14 cellular contexts compared by ENCODE assay signal in genomic region chr16:50269769-50270509, GRCh38. TPM values are rescaled to one million over a fixed set of nuclear protein-coding genes. Genes with fewer than 3 reads are reported as not detected.
DNase-seq lines count a peak whose midpoint lies in the region; ATAC-seq, FAIRE-seq and TF ChIP-seq lines count a peak whose summit lies in the region.
"Had no signal": no experiment of that assay in that cellular context is flagged by ENCODE, and none has a peak within 500 bp of the region (broad histone marks: within the 10 kb centered on the region; RNA-seq: fewer than 3 reads in every experiment).

No MANE protein-coding gene starts in this region.

- no peak for ATAC-seq in activated CD4-positive, alpha-beta T cell treated with anti-CD3 and anti-CD28 coated beads for 36 hours
- ATAC-seq in GM12878: no peak
- no peak for ATAC-seq in HG03342 (IDR thresholded peaks at IDR 0.05; ENCODE audit: unreplicated experiment)
- ATAC-seq: gastroesophageal sphincter had no signal

- peak overlapping the region; percentile 66 for H3K23ac ChIP-seq in neuronal stem cell (ENCODE audit: low read depth, low read length, poor library complexity)

- H3K36me3 Mint-ChIP-seq in activated CD4-positive, alpha-beta T cell treated with anti-CD3 and anti-CD28 coated beads for 36 hours (ENCODE audit: low read depth): peaks cover 21% of the 10 kb centered on the region
- H3K36me3 Mint-ChIP-seq in CD8-positive, alpha-beta memory T cell: peaks cover 0 to 35% (median 2%) of the 10 kb centered on the region in 3 donors

- no peak overlapping the region for H3K4me3 Mint-ChIP-seq in activated CD4-positive, alpha-beta T cell treated with anti-CD3 and anti-CD28 coated beads for 36 hours
- peak overlapping the region; percentile 94 to 99 (median 97) for H3K4me3 Mint-ChIP-seq in CD8-positive, alpha-beta memory T cell

- H3K4ac ChIP-seq in neuronal stem cell (ENCODE audit: low read length): no peak overlapping the region

- no peak overlapping the region for H4K91ac ChIP-seq in neuronal stem cell (ENCODE audit: low read depth, low read length, poor library complexity)

- H4K20me1 ChIP-seq in GM12878 (ENCODE audit: control insufficient read depth, insufficient read depth): no peaks in the 10 kb centered on the region

- H3K27ac ChIP-seq in CD8-positive, alpha-beta memory T cell (ENCODE audit: low read depth, low read length): no peak overlapping the region
- H3K27ac ChIP-seq in GM12878 (ENCODE audit: control insufficient read depth, insufficient read depth) (no peak overlapping the region), neuronal stem cell (replicated peaks; ENCODE audit: low read length) (no peak overlapping the region), suprapubic skin (no peak overlapping the region)
- H3K27ac ChIP-seq: gastroesophageal sphincter, prostate gland had no signal

- no peak overlapping the region for H2BK120ac ChIP-seq in neuronal stem cell (ENCODE audit: low read depth, low read length)

- H3K4me2 ChIP-seq in GM12878 (ENCODE audit: control insufficient read depth, insufficient read depth) (0 out of 2 replicates have a peak overlapping the region, but pooled peaks have one; percentile 17), neuronal stem cell (ENCODE audit: insufficient read depth, low read length, poor library complexity, severe bottlenecking) (no peak overlapping the region)

- peak overlapping the region; percentile 79 for H3K27ac Mint-ChIP-seq in activated CD4-positive, alpha-beta T cell treated with anti-CD3 and anti-CD28 coated beads for 36 hours
- H3K27ac Mint-ChIP-seq in CD8-positive, alpha-beta memory T cell: peak overlapping the region; percentile 94 to 99 (median 98)

- CTCF ChIA-PET in activated CD4-positive, alpha-beta T cell treated with anti-CD3 and anti-CD28 coated beads for 36 hours (lab: Charles Lee): interaction anchor here (0.6 to 1.8 kb wide), 3 partner anchors 9 to 201 kb away, joined by 3 to 5 read pairs (median 4); no protein-coding TSS in a partner anchor
- CTCF ChIA-PET in CD8-positive, alpha-beta memory T cell (lab: Charles Lee): interaction anchor here (0.9 to 6.9 kb wide), 4 partner anchors 12 to 58 kb away, joined by 3 to 48 read pairs (median 22); no protein-coding TSS in a partner anchor
- CTCF ChIA-PET in GM12878 (lab: Yijun Ruan, JAX): interaction anchor here (0.6 to 3.2 kb wide), 4 partner anchors 10 to 536 kb away, joined by 3 to 15 read pairs (median 4); no protein-coding TSS in a partner anchor

- H3K9me3 ChIP-seq in CD8-positive, alpha-beta memory T cell (ENCODE audit: low read length): no peaks in the 10 kb centered on the region
- H3K9me3 ChIP-seq in GM12878 (replicated peaks; ENCODE audit: control insufficient read depth, insufficient read depth, low read length) (no peaks in the 10 kb centered on the region), neuronal stem cell (replicated peaks in 1 of 2; ENCODE audit: control insufficient read depth in 2 of 2, insufficient read depth in 1 of 2, low read depth in 1 of 2, low read length in 2 of 2) (no peaks in the 10 kb centered on the region), suprapubic skin (no peaks in the 10 kb centered on the region)
- H3K9me3 ChIP-seq: gastroesophageal sphincter, prostate gland had no signal

- H2AFZ ChIP-seq in GM12878 (ENCODE audit: control insufficient read depth, low read depth, low read length) (no peak overlapping the region), neuronal stem cell (ENCODE audit: low read length) (no peak overlapping the region)

- no peaks in the 10 kb centered on the region for H3K36me3 ChIP-seq in CD8-positive, alpha-beta memory T cell (ENCODE audit: insufficient read depth, low read length)
- H3K36me3 ChIP-seq in GM12878 (ENCODE audit: control insufficient read depth in 2 of 2, insufficient read depth in 2 of 2, low read length in 1 of 2): 0 out of 4 replicates have a peak, but pooled peaks cover 0 to 2% of the 10 kb centered on the region in 2 experiments
- H3K36me3 ChIP-seq in neuronal stem cell (replicated peaks in 1 of 2; ENCODE audit: control insufficient read depth in 2 of 2, insufficient read depth in 2 of 2, low read length in 2 of 2): no peaks in the 10 kb centered on the region
- no peaks in the 10 kb centered on the region for H3K36me3 ChIP-seq in suprapubic skin
- H3K36me3 ChIP-seq: gastroesophageal sphincter, prostate gland had no signal

- no peak for FAIRE-seq in GM12878 (lab: Jason Lieb, UNC)

- TF ChIP-seq POLR2A in GM12878 (IDR thresholded peaks at IDR 0.05; ENCODE audit: low read depth, low read length) (no peak), suprapubic skin (IDR thresholded peaks at IDR 0.05) (no peak)

- POLR2A ChIA-PET in activated CD4-positive, alpha-beta T cell treated with anti-CD3 and anti-CD28 coated beads for 36 hours (lab: Charles Lee): interaction anchor here (0.7 kb wide), 1 partner anchor 285 kb away, joined by 3 read pairs; no protein-coding TSS in a partner anchor
- POLR2A ChIA-PET in CD8-positive, alpha-beta memory T cell (lab: Charles Lee): no interaction called here
- POLR2A ChIA-PET in GM12878 (lab: Charles Lee): interaction anchor here (0.6 to 2.7 kb wide), 2 partner anchors 10 kb away, joined by 7 to 13 read pairs; no protein-coding TSS in a partner anchor

- peaks cover 80% of the 10 kb centered on the region for H3K4me1 ChIP-seq in CD8-positive, alpha-beta memory T cell (ENCODE audit: insufficient read depth, low read length)
- H3K4me1 ChIP-seq in GM12878 (ENCODE audit: control insufficient read depth, insufficient read depth, low read length) (peaks cover 34% of the 10 kb centered on the region), neuronal stem cell (ENCODE audit: control insufficient read depth in 2 of 2, insufficient read depth in 1 of 2, low read depth in 1 of 2, low read length in 2 of 2) (peaks cover 4 to 5% of the 10 kb centered on the region in 2 donors), suprapubic skin (peaks cover 25% of the 10 kb centered on the region)
- H3K4me1 ChIP-seq: prostate gland had no signal

- no peak overlapping the region for H2BK15ac ChIP-seq in neuronal stem cell (ENCODE audit: low read length)

- TF ChIP-seq EP300 in GM12878 (IDR thresholded peaks at IDR 0.05; ENCODE audit: borderline replicate concordance in 1 of 2, control insufficient read depth in 1 of 2, low read depth in 2 of 2, low read length in 2 of 2): no peak
- no peak for TF ChIP-seq EP300 in suprapubic skin (IDR thresholded peaks at IDR 0.05)

- SMC1A ChIA-PET in GM12878 (lab: Charles Lee; ENCODE audit: uncharacterized antibody, unreplicated experiment): interaction anchor here (0.9 kb wide), 1 partner anchor 12 kb away, joined by 4 read pairs; no protein-coding TSS in a partner anchor

- 93% methylated on average over 12 of the region's 12 CpGs for WGBS in GM12878 (ENCODE audit: insufficient coverage, insufficient replicate concordance, low lambda C conversion rate, missing lambda C conversion rate)
- WGBS in neuronal stem cell (ENCODE audit: extremely low coverage in 2 of 2, insufficient read length in 2 of 2, insufficient replicate concordance in 1 of 2), 2 donors: no CpG with 5 or more reads among the region's 12 CpGs
- WGBS in suprapubic skin: 88% methylated on average over 12 of the region's 12 CpGs

- DNase-seq in activated CD4-positive, alpha-beta T cell treated with anti-CD3 and anti-CD28 coated beads for 36 hours: no peak
- no peak for DNase-seq in activated CD4-positive, alpha-beta T cell treated with anti-CD3 and anti-CD28 coated beads for 48 hours
- peak in 1 of 5 donors; percentile 43 for DNase-seq in CD8-positive, alpha-beta memory T cell
- DNase-seq in GM12878 (ENCODE audit: low read depth, low spot score): no peak
- no peak for DNase-seq in neuronal stem cell (ENCODE audit: low spot score)
- DNase-seq in DMS153 treated with DMSO at 0.1 percent for 48 hours (lab: John Stamatoyannopoulos, UW; ENCODE audit: unreplicated experiment): no peak
- DNase-seq in suprapubic skin (ENCODE audit: low spot score in 2 of 2): no peak
- DNase-seq: cortex of kidney; erythroblast; NCI-H1105 treated with DMSO at 0.1 percent for 48 hours; stimulated activated naive CD4-positive, alpha-beta T cell had no signal

- intact Hi-C loops in activated CD4-positive, alpha-beta T cell treated with anti-CD3 and anti-CD28 coated beads for 36 hours (cut with DNase I, micrococcal nuclease): loop anchor here in 1 of 2 experiments (5.0 kb wide), 2 partner anchors 97 to 202 kb away; partner anchors contain the start of gene BRD7
- intact Hi-C loops in GM12878 (cut with micrococcal nuclease; ENCODE audit: unreplicated experiment): loop anchor here (5.0 to 10.0 kb wide), 2 partner anchors 115 to 412 kb away; partner anchors contain the start of genes SNX20 and TENT4B

- no peak overlapping the region for H2BK12ac ChIP-seq in neuronal stem cell (ENCODE audit: low read length)

- peak overlapping the region; percentile 50 for H3K4me3 ChIP-seq in CD8-positive, alpha-beta memory T cell (ENCODE audit: low read length)
- no peak overlapping the region for H3K4me3 ChIP-seq in GM12878
- no peak overlapping the region for H3K4me3 ChIP-seq in neuronal stem cell (ENCODE audit: low read length in 2 of 2)
- no peak overlapping the region for H3K4me3 ChIP-seq in suprapubic skin
- H3K4me3 ChIP-seq: gastroesophageal sphincter, prostate gland had no signal

- H3K79me2 ChIP-seq in GM12878 (ENCODE audit: control insufficient read depth, insufficient read depth, low read length): peaks cover 40% of the 10 kb centered on the region

- H3K4me1 Mint-ChIP-seq in activated CD4-positive, alpha-beta T cell treated with anti-CD3 and anti-CD28 coated beads for 36 hours: peaks cover 81% of the 10 kb centered on the region
- H3K4me1 Mint-ChIP-seq in CD8-positive, alpha-beta memory T cell: peaks cover 83 to 94% (median 83%) of the 10 kb centered on the region in 3 donors

- TF ChIP-seq CTCF in GM12878 (IDR thresholded peaks at IDR 0.05 in 2 of 3, conservative IDR thresholded peaks at IDR 0.05 in 1 of 3; ENCODE audit: control insufficient read depth in 2 of 3, extremely low read depth in 1 of 3, insufficient read depth in 1 of 3, low read depth in 3 of 3, low read length in 3 of 3): no peak
- no peak for TF ChIP-seq CTCF in suprapubic skin (IDR thresholded peaks at IDR 0.05)

- no peaks in the 10 kb centered on the region for H3K27me3 ChIP-seq in CD8-positive, alpha-beta memory T cell (ENCODE audit: insufficient read depth, low read length, poor library complexity, severe bottlenecking)
- no peaks in the 10 kb centered on the region for H3K27me3 ChIP-seq in GM12878 (replicated peaks in 1 of 2; ENCODE audit: control insufficient read depth in 2 of 2, insufficient read depth in 2 of 2, low read length in 1 of 2)
- no peaks in the 10 kb centered on the region for H3K27me3 ChIP-seq in neuronal stem cell (ENCODE audit: control insufficient read depth in 3 of 3, insufficient read depth in 3 of 3, low read depth in 1 of 3, low read length in 3 of 3)
- no peaks in the 10 kb centered on the region for H3K27me3 ChIP-seq in suprapubic skin
- H3K27me3 ChIP-seq: gastroesophageal sphincter had no signal

- TF ChIP-seq RAD21 in GM12878 (IDR thresholded peaks at IDR 0.05; ENCODE audit: insufficient read depth, low read depth, low read length): no peak

- RAD21 ChIA-PET in GM12878 (lab: Charles Lee; ENCODE audit: unreplicated experiment): interaction anchor here (1.1 kb wide), 1 partner anchor 15 kb away, joined by 3 read pairs; no protein-coding TSS in a partner anchor

- peak overlapping the region; percentile 47 for H3K14ac ChIP-seq in neuronal stem cell (ENCODE audit: low read length)

- H2AK5ac ChIP-seq in neuronal stem cell (ENCODE audit: low read depth, low read length): peak overlapping the region; percentile 50

- no peaks in the 10 kb centered on the region for H3K9me3 Mint-ChIP-seq in activated CD4-positive, alpha-beta T cell treated with anti-CD3 and anti-CD28 coated beads for 36 hours (ENCODE audit: low read depth)
- no peaks in the 10 kb centered on the region for H3K9me3 Mint-ChIP-seq in CD8-positive, alpha-beta memory T cell

- no peak overlapping the region for H2BK5ac ChIP-seq in neuronal stem cell (ENCODE audit: low read length)

- peak overlapping the region; percentile 41 for H3K18ac ChIP-seq in neuronal stem cell (ENCODE audit: low read length)

- in situ Hi-C loops in GM12878 (cut with MboI): no loop called here

- no peaks in the 10 kb centered on the region for H3K79me1 ChIP-seq in neuronal stem cell (ENCODE audit: low read depth, low read length)

- BruUV-seq in GM12878 (replicated peaks; lab: Mats Ljungman, UMichigan): no TSS peak

- no peaks in the 10 kb centered on the region for H3K27me3 Mint-ChIP-seq in activated CD4-positive, alpha-beta T cell treated with anti-CD3 and anti-CD28 coated beads for 36 hours
- H3K27me3 Mint-ChIP-seq in CD8-positive, alpha-beta memory T cell: no peaks in the 10 kb centered on the region

- H4K8ac ChIP-seq in neuronal stem cell (ENCODE audit: low read depth, low read length): no peak overlapping the region

- no peak overlapping the region for H3K9ac ChIP-seq in GM12878 (ENCODE audit: control insufficient read depth, insufficient read depth, low read length)
- no peak overlapping the region for H3K9ac ChIP-seq in neuronal stem cell (ENCODE audit: low read depth, low read length, poor library complexity)

RNA-seq across cellular contexts. Expression of gene ADCY7, which starts 3.6 kb away (rescaled TPM):
- 10 to 100 TPM; 51.8 to 85.3 TPM for total RNA-seq in activated CD4-positive, alpha-beta T cell treated with anti-CD3 and anti-CD28 coated beads for 36 hours
- total RNA-seq in CD8-positive, alpha-beta memory T cell: 10 to 100 TPM; 76.6 to 83.4 TPM
- polyA plus RNA-seq in CD8-positive, alpha-beta memory T cell: 88.1 TPM
- total RNA-seq in GM12878 (2013; cell fraction: nucleolus; rRNA removed): 244 and 253 TPM in 2 replicates
- total RNA-seq in GM12878 (2014; rRNA removed) (44.2 and 47.1 TPM in 2 replicates), GM12878 (2014; rRNA removed; fragmentation: Illumina TruSeq; extraction: Trizol) (16.0 and 17.2 TPM in 2 replicates), GM12878 (2021) (71.2 and 87.9 TPM in 2 replicates), suprapubic skin (10 to 100 TPM; 15.0 to 23.3 (median 16.9) TPM)
- polyA plus RNA-seq in GM12878 (2011; ENCODE audit: low read depth): 8.7 TPM
- polyA plus RNA-seq in GM12878 (2011; rRNA removed) (16.9 and 18.7 TPM in 2 replicates), GM12878 (2014; fragmentation: Illumina TruSeq; extraction: Trizol) (16.8 and 19.6 TPM in 2 replicates), GM12878 (2014; fragmentation: Nextera tagmentation; extraction: Ambion mirVana) (1 to 10 TPM; 1.2 to 1.3 TPM), GM12878 (2014; rRNA removed) (45.5 and 52.1 TPM in 2 replicates), GM12878 (2016; fragmentation: Nextera tagmentation; extraction: Ambion mirVana) (10 to 100 TPM; 29.2 to 32.7 TPM)
- polyA plus RNA-seq in GM12878 (2011; cell fraction: cytosol; rRNA removed): 21.3 and 33.9 TPM in 2 replicates
- 169 and 171 TPM in 2 replicates for polyA plus RNA-seq in GM12878 (2011; cell fraction: nucleus; rRNA removed)
- 19.4 and 25.6 TPM in 2 replicates for polyA plus RNA-seq in GM12878 (2012)
- polyA minus RNA-seq in GM12878 (2011; rRNA and poly(A)+ RNA removed): 54.8 and 75.2 TPM in 2 replicates
- polyA minus RNA-seq in GM12878 (2011; cell fraction: cytosol; rRNA and poly(A)+ RNA removed): 25.4 and 26.3 TPM in 2 replicates
- polyA minus RNA-seq in GM12878 (2011; cell fraction: nucleus; rRNA and poly(A)+ RNA removed): 83.2 and 107 TPM in 2 replicates
- polyA plus RNA-seq in neuronal stem cell (2013, experiment 1 of 2): 3.6 TPM
- 3.3 TPM for polyA plus RNA-seq in neuronal stem cell (2013, experiment 2 of 2)
